In the genomic region with DNA sequence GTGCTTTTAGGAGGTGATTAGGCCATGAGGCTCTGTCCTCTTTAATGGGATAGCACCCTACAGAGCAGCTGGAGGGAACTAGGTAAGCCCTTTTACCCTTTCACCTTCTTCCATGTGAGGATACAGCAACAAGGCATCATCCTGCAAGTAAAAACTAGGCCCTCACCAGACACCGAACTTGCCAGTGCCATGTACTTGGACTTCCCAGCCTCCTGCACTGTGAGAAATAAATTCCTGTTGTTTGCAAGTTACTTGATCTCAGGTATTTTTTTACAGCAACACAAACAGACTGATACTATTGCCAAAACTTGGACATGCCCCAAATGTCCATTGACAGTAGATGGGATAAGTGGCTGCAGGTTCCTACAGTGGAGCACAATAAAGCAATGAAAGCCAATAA, we compare ENCODE assay signal across 1 cellular context.
TF ChIP-seq lines count a peak whose summit lies in the region.

No MANE protein-coding gene starts in this region.

TF ChIP-seq in HCT116, 20 proteins besides CTCF, POLR2A, EP300 and RAD21 (continued from another document):
- no peak for TF ChIP-seq REST (IDR thresholded peaks at IDR 0.05; ENCODE audit: low read depth)
- no peak for TF ChIP-seq EZH2phosphoT487 (IDR thresholded peaks at IDR 0.05; ENCODE audit: borderline replicate concordance)
- TF ChIP-seq POLR2AphosphoS5 (IDR thresholded peaks at IDR 0.05; ENCODE audit: low read depth, low read length), result no peak
TF ChIP-seq in HCT116: peak in this region for 1.
